Comparison of ENCODE assay signal across 8 cellular contexts in genomic region chr21:33380483-33380998, GRCh38. TPM values are rescaled to one million over a fixed set of nuclear protein-coding genes. Genes with fewer than 3 reads are reported as not detected.
A peak's percentile ranks its signal among the peaks of the same experiment; 100 is the strongest.
DNase-seq lines count a peak whose midpoint lies in the region; ATAC-seq and TF ChIP-seq lines count a peak whose summit lies in the region.

No MANE protein-coding gene starts in this region.

- no peaks in the 10 kb centered on the region for H3K27me3 ChIP-seq in BE2C
- no peaks in the 10 kb centered on the region for H3K27me3 ChIP-seq in adrenal gland

- H3K4me1 ChIP-seq in BE2C (no peaks in the 10 kb centered on the region), adrenal gland (replicated peaks in 1 of 2) (peaks cover 23 to 33% of the 10 kb centered on the region in 2 donors)

- intact Hi-C loops in adrenal gland (cut with DNase I), result no loop called here

- H3K27ac ChIP-seq in adrenal gland, result peak overlapping the region; percentile 49 to 90 (median 71)

- no peak for TF ChIP-seq CTCF in BE2C (IDR thresholded peaks at IDR 0.05; ENCODE audit: low read depth, low read length)
- peak in 1 of 6 experiments; percentile 20 for TF ChIP-seq CTCF in adrenal gland (IDR thresholded peaks at IDR 0.05)

- peak in 1 of 2 donors; percentile 47 for TF ChIP-seq POLR2A in adrenal gland (IDR thresholded peaks at IDR 0.05)

- WGBS in adrenal gland, 4 donors, result 13 to 41% (median 15%) methylated on average over 4 to 11 of the region's 11 CpGs

- H3K9me3 ChIP-seq in BE2C (no peaks in the 10 kb centered on the region), adrenal gland (replicated peaks in 1 of 3) (no peaks in the 10 kb centered on the region)

- H3K36me3 ChIP-seq in BE2C, result no peaks in the 10 kb centered on the region
- no peaks in the 10 kb centered on the region for H3K36me3 ChIP-seq in adrenal gland (replicated peaks in 1 of 2)

- ATAC-seq in GM19395 (IDR thresholded peaks at IDR 0.05; ENCODE audit: unreplicated experiment), result peak; percentile 43
- ATAC-seq in HG03565 (IDR thresholded peaks at IDR 0.05; ENCODE audit: unreplicated experiment), result peak; percentile 37

- no peak overlapping the region for H3K4me3 ChIP-seq in BE2C (ENCODE audit: low read depth, low read length)
- no peak overlapping the region for H3K4me3 ChIP-seq in adrenal gland

- DNase-seq in BE2C (peak; percentile 75), T-helper 1 cell (peak; percentile 60 to 91 (median 66)), adrenal gland (peak; percentile 87 to 97 (median 97)), hippocampal formation (lab: John Stamatoyannopoulos, UW) (peak; percentile 45 to 49), NCI-H146 treated with DMSO at 0.1 percent for 48 hours (lab: John Stamatoyannopoulos, UW; ENCODE audit: unreplicated experiment) (no peak)
- peak; percentile 83 to 86 (median 86) for DNase-seq in stimulated activated CD4-positive, alpha-beta T cell treated with anti-CD3 and anti-CD28 coated beads, Interleukin-12 subunit alpha, Interleukin-12 subunit beta, amount 100 ng/mL, for 48 hours (ENCODE audit: low read depth in 2 of 3, low spot score in 1 of 3)

RNA-seq across cellular contexts. Expression of gene IFNGR2, which starts 22.7 kb away (rescaled TPM):
- 21.1 TPM for polyA plus RNA-seq in BE2C (2012; ENCODE audit: insufficient read depth, insufficient read length, low read depth)
- total RNA-seq in adrenal gland, result 10 to 100 TPM; 44.5 to 75.8 (median 64.0) TPM
- 10 to 100 TPM; 50.3 to 87.4 (median 57.4) TPM for polyA plus RNA-seq in adrenal gland

RNA-seq across cellular contexts. Expression of gene IFNAR1, which starts 55.8 kb away (rescaled TPM):
- polyA plus RNA-seq in BE2C (2012; ENCODE audit: insufficient read depth, insufficient read length, low read depth), result 26.3 TPM
- total RNA-seq in adrenal gland, result 10 to 100 TPM; 21.8 to 71.2 (median 43.1) TPM
- polyA plus RNA-seq in adrenal gland, result 10 to 100 TPM in 1 of 3 donors, 1 to 10 TPM in 2; 7.3 to 36.4 (median 8.8) TPM
